In the genomic region with DNA sequence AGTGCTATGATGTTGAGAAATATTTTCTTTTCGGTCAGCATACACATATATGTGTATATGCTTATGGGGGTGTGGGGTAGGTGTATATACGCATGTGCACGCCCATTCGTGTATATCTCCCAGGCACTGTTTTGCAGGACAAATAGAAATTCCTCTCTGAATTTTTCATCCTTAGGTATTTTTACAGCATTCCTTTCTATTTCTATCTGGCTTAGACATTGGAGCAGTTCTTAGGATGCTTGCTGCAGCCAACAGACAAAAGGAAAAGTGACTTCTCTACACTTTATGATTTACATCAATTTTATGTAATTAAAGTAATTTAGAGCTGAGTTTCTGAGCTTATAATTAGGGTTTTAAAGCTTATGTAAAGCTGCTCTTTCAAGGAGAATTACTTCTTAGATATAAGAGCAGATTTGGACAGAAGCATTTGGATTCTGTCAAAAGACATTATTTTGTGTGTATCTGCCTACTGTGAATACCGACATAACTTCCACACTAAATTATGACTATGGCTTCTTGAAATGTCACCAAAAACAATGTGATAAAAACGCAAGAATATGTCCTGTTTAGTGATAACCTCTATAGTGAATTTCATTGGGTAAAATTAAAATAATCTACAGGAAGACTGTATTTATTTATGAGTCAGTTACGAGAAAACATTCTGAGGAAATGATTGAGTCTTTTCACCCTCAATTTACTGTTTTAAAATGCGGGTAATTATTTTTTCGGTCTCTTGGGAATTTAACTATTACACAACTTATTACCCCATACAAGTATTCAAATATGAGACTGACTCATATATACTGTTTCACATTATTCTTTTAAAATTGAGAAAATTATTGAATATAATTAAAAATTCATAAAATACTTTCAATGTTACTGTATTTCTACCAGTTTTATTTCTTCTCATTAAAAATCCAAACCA, we compare ENCODE assay signal across 12 cellular contexts.
"Had no signal": no experiment of that assay in that cellular context is flagged by ENCODE, and none has a peak within 500 bp of the region (broad histone marks: within the 10 kb centered on the region; RNA-seq: fewer than 3 reads in every experiment).

No MANE protein-coding gene starts in this region.

- H3K9me3 ChIP-seq: thyroid gland, uterus had no signal

- H3K27ac ChIP-seq: neural progenitor cell, parathyroid adenoma, thyroid gland, uterus had no signal

- DNase-seq: activated effector memory CD4-positive, alpha-beta T cell treated with anti-CD3 and anti-CD28 coated beads, Interleukin-2, amount 50 U/mL, for 16 hours; activated naive CD8-positive, alpha-beta T cell treated with anti-CD3 and anti-CD28 coated beads for 36 hours; activated T-cell treated with anti-CD3 and anti-CD28 coated beads, Interleukin-2, amount 50 U/mL, for 24 hours; aorta; hippocampal formation; kidney glomerular epithelial cell; T-helper 2 cell; thyroid gland; uterus had no signal

- H3K27me3 ChIP-seq: neural progenitor cell, thyroid gland, uterus had no signal

- H2AFZ ChIP-seq: neural progenitor cell, parathyroid adenoma had no signal

- H3K79me2 ChIP-seq: parathyroid adenoma had no signal

- H3K9ac ChIP-seq: neural progenitor cell, parathyroid adenoma had no signal

- H3K4me2 ChIP-seq: neural progenitor cell had no signal

- H3K4me1 ChIP-seq: neural progenitor cell, parathyroid adenoma, uterus had no signal

- H3K4me3 ChIP-seq: neural progenitor cell, thyroid gland, uterus had no signal

- ATAC-seq: stimulated activated effector memory CD8-positive, alpha-beta T cell treated with anti-CD3 and anti-CD28 coated beads, Interleukin-12 subunit alpha, Interleukin-12 subunit beta, amount 100 ng/mL, for 72 hours had no signal

- H3K36me3 ChIP-seq: neural progenitor cell, thyroid gland, uterus had no signal
